ENCODE assay signal across 18 cellular contexts in the genomic region with DNA sequence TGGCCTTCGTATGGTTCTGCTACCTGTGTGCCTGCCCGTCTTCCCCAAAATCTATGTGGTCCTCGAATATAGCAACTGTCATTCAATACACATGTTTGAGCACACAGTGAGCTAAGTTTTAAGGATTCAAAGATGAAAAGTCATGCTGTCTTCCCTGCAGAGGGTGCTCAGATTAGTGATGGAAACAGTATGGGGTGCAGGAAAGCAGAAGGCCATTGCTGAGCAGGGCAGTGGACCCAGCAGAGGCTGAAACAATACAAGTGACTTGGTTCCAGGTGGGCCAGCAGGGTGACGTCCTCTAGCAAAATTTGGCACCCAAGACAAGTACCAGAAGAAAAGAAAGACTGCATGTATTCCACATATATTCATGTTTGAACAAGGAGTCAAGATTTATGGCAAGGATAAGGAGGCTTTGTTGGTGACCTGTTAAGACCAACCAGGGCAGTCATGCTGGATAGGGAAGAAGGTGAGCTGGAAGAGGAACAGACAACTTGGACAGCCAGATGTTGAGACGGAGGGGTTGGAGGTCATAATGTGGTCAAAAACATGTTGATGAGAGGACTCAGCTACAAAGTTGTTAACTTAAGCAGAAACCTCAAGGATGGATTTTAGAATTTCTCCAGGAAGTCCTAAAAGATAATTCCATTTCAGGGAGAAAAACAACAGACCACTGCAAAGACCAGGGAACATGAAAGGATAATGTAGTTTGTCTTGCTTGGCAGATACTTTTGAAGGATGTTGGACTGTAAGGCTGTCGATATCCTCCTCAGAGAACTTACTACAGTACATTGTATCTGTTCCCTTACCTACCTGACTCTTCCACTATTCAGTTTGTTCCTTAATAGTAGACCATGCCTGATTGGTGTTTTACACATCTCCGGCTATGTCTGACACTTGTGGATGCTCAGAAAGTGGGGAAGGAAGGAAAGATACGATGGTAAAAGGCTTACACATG. TPM values are rescaled to one million over a fixed set of nuclear protein-coding genes. Genes with fewer than 3 reads are reported as not detected.
"Had no signal": no experiment of that assay in that cellular context is flagged by ENCODE, and none has a peak within 500 bp of the region (broad histone marks: within the 10 kb centered on the region; RNA-seq: fewer than 3 reads in every experiment).

No MANE protein-coding gene starts in this region.

- DNase-seq: activated CD4-positive, alpha-beta T cell treated with anti-CD3 and anti-CD28 coated beads for 4 hours; activated CD8-positive, alpha-beta T cell treated with anti-CD3 and anti-CD28 coated beads, Interleukin-2, amount 10 ng/mL, durations not matched to agents 7 days and 5 days; amygdala; brain microvascular endothelial cell; cerebellar nuclear complex; glutamatergic neuron; immature natural killer cell; left cardiac atrium; mucosa of descending colon; psoas muscle; sigmoid colon; stimulated activated CD4-positive, alpha-beta T cell treated with anti-CD3 and anti-CD28 coated beads, Interleukin-2, amount 100 ng/mL, for 24 hours; stimulated activated naive CD8-positive, alpha-beta T cell treated with anti-CD3 and anti-CD28 coated beads, Interleukin-15, Interleukin-2, amounts not matched to agents 100 U/mL and 50 U/mL, for 24 hours; T1000 had no signal

- H3K36me3 Mint-ChIP-seq: activated naive CD4-positive, alpha-beta T cell treated with anti-CD3 and anti-CD28 coated beads, Interleukin-2, amount 50 U/mL, for 24 hours had no signal

- H3K27ac Mint-ChIP-seq: activated CD8-positive, alpha-beta T cell treated with anti-CD3 and anti-CD28 coated beads, Interleukin-2, amount 10 ng/mL, durations not matched to agents 7 days and 5 days; activated naive CD4-positive, alpha-beta T cell treated with anti-CD3 and anti-CD28 coated beads, Interleukin-2, amount 50 U/mL, for 24 hours; nephron had no signal

- H3K9me3 Mint-ChIP-seq: activated naive CD4-positive, alpha-beta T cell treated with anti-CD3 and anti-CD28 coated beads, Interleukin-2, amount 50 U/mL, for 24 hours; immature natural killer cell; nephron had no signal

- H3K4me3 Mint-ChIP-seq: activated CD8-positive, alpha-beta T cell treated with anti-CD3 and anti-CD28 coated beads, Interleukin-2, amount 10 ng/mL, durations not matched to agents 7 days and 5 days; activated naive CD4-positive, alpha-beta T cell treated with anti-CD3 and anti-CD28 coated beads, Interleukin-2, amount 50 U/mL, for 24 hours; nephron had no signal

- ATAC-seq: activated CD8-positive, alpha-beta T cell treated with anti-CD3 and anti-CD28 coated beads, Interleukin-2, amount 10 ng/mL, durations not matched to agents 7 days and 5 days; esophagus mucosa; left cardiac atrium; mucosa of descending colon; psoas muscle; stimulated activated naive CD8-positive, alpha-beta T cell treated with anti-CD3 and anti-CD28 coated beads, Interleukin-15, Interleukin-2, amounts not matched to agents 100 U/mL and 50 U/mL, for 24 hours had no signal

- H3K27me3 Mint-ChIP-seq: activated naive CD4-positive, alpha-beta T cell treated with anti-CD3 and anti-CD28 coated beads, Interleukin-2, amount 50 U/mL, for 24 hours had no signal

RNA-seq across cellular contexts. Expression of gene HLA-DQA1, which starts 2.5 kb away (rescaled TPM):
- total RNA-seq: dermis microvascular lymphatic vessel endothelial cell had no signal
